In the genomic region with DNA sequence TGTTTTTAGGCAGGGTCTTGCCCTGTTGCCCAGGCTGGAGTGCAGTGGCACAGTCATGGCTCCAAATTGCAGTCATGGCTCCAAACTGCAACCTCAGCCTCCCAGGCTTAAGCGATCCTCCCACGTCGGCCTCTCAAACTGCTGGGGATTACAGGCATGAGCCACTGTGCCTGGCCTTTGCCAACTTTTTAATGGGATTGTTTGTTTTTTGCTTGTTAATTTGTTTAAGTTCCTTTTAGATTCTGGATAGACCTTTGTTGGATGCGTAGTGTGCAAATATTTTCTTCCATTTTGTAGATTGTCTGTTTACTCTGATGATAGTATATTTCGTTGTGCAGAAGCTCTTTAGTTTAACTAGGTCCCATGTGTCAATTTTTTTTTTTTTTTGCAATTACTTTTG, we compare ENCODE assay signal across 22 cellular contexts. TPM values are rescaled to one million over a fixed set of nuclear protein-coding genes. Genes with fewer than 3 reads are reported as not detected.
"Had no signal": no experiment of that assay in that cellular context is flagged by ENCODE, and none has a peak within 500 bp of the region (broad histone marks: within the 10 kb centered on the region; RNA-seq: fewer than 3 reads in every experiment).

No MANE protein-coding gene starts in this region.

- H3K27ac ChIP-seq: heart left ventricle, neural progenitor cell, ovary, stomach had no signal

- ATAC-seq: heart left ventricle; left colon; left ventricle myocardium superior; natural killer cell treated with Interleukin-12 subunit alpha and Interleukin-12 subunit beta and Interleukin-15 and Interleukin-18, amount 100 ng/mL, for 72 hours; right cardiac atrium had no signal

- H3K4me3 ChIP-seq: heart left ventricle, lung, neural progenitor cell, ovary, stomach had no signal

- H3K9me3 ChIP-seq: ovary had no signal

- DNase-seq: dermis blood vessel endothelial cell; foreskin melanocyte; heart left ventricle; hippocampal formation; left colon; left ventricle myocardium superior; mesenchymal stem cell; midbrain; nucleus accumbens; ovary; right cardiac atrium; small intestine; stimulated activated CD4-positive, alpha-beta T cell treated with anti-CD3 and anti-CD28 coated beads, Interleukin-12 subunit alpha, Interleukin-12 subunit beta, amount 100 ng/mL, for 4 hours; stimulated activated naive CD4-positive, alpha-beta T cell; stomach; substantia nigra; trophoblast cell had no signal

- H3K36me3 ChIP-seq: heart left ventricle, neural progenitor cell, ovary, stomach had no signal

- H3K4me1 ChIP-seq: heart left ventricle, neural progenitor cell, stomach had no signal

- H3K27me3 ChIP-seq: neural progenitor cell, ovary had no signal

RNA-seq across cellular contexts. Expression of gene SCGB1D1, which starts 10.0 kb away (rescaled TPM):
- total RNA-seq: dermis blood vessel endothelial cell; heart left ventricle; kidney epithelial cell; left colon; left ventricle myocardium superior; lung; natural killer cell treated with Interleukin-12 subunit alpha and Interleukin-12 subunit beta and Interleukin-15 and Interleukin-18, amount 100 ng/mL, for 72 hours; ovary; posterior vena cava; right cardiac atrium; stomach had no signal

RNA-seq across cellular contexts. Expression of gene SCGB2A1, which starts 28.5 kb away (rescaled TPM):
- total RNA-seq: dermis blood vessel endothelial cell; heart left ventricle; kidney epithelial cell; left ventricle myocardium superior; natural killer cell treated with Interleukin-12 subunit alpha and Interleukin-12 subunit beta and Interleukin-15 and Interleukin-18, amount 100 ng/mL, for 72 hours; posterior vena cava; right cardiac atrium had no signal
